Comparison of ENCODE assay signal across 8 cellular contexts in genomic region chr20:33490023-33490933, GRCh38. TPM values are rescaled to one million over a fixed set of nuclear protein-coding genes. Genes with fewer than 3 reads are reported as not detected.
DNase-seq lines count a peak whose midpoint lies in the region; ATAC-seq and TF ChIP-seq lines count a peak whose summit lies in the region.

TSS of gene CBFA2T2 (plus strand) at chr20:33490096. CDS start at chr20:33490268, 172 bp downstream.

- no peak for TF ChIP-seq RAD21 in Ishikawa (IDR thresholded peaks at IDR 0.05; ENCODE audit: low read depth)

- H3K36me3 ChIP-seq in adrenal gland (replicated peaks in 1 of 2) (no peaks in the 10 kb centered on the region), left ventricle myocardium inferior (no peaks in the 10 kb centered on the region)

- no peaks in the 10 kb centered on the region for H3K9me3 ChIP-seq in adrenal gland (replicated peaks in 1 of 3)
- H3K9me3 ChIP-seq in left ventricle myocardium inferior (replicated peaks) = no peaks in the 10 kb centered on the region

- peaks cover 16% of the 10 kb centered on the region in 2 donors for H3K4me1 ChIP-seq in adrenal gland (replicated peaks in 1 of 2)
- peaks cover 30% of the 10 kb centered on the region for H3K4me1 ChIP-seq in left ventricle myocardium inferior

- peak; percentile 22 for ATAC-seq in GM21737 (IDR thresholded peaks at IDR 0.05; ENCODE audit: unreplicated experiment)

- peak within 1 kb of the TSS; percentile 60 to 78 (median 74) for H3K4me3 ChIP-seq in adrenal gland
- peak within 1 kb of the TSS; percentile 88 for H3K4me3 ChIP-seq in left ventricle myocardium inferior

- 1 to 2% (median 1%) methylated on average over 18 to 104 of the region's 105 CpGs for WGBS in adrenal gland, 4 donors

- TF ChIP-seq CTCF in adrenal gland (IDR thresholded peaks at IDR 0.05) (no peak), left ventricle myocardium inferior (IDR thresholded peaks at IDR 0.05; ENCODE audit: borderline replicate concordance) (no peak)

- no peaks in the 10 kb centered on the region for H3K27me3 ChIP-seq in adrenal gland
- H3K27me3 ChIP-seq in left ventricle myocardium inferior (ENCODE audit: low read depth) = no peaks in the 10 kb centered on the region

- intact Hi-C loops in adrenal gland (cut with DNase I) (no loop called here), left ventricle myocardium inferior (cut with micrococcal nuclease) (no loop called here)

- H3K27ac ChIP-seq in adrenal gland (peak within 1 kb of the TSS; percentile 65 to 95 (median 85)), left ventricle myocardium inferior (replicated peaks) (peak within 1 kb of the TSS; percentile 97)

- peak in 1 of 2 donors; percentile 35 for TF ChIP-seq POLR2A in adrenal gland (IDR thresholded peaks at IDR 0.05)

- DNase-seq in NCI-H2081 (lab: John Stamatoyannopoulos, UW) (peak; percentile 51 to 68), NCI-H2081 treated with DMSO at 0.1 percent for 48 hours (lab: John Stamatoyannopoulos, UW) (no peak), adrenal gland (peak; percentile 59 to 74 (median 68)), left ventricle myocardium inferior (peak; percentile 68), putamen (ENCODE audit: low spot score) (peak; percentile 60), glomerular visceral epithelial cell (ENCODE audit: extremely low spot score) (no peak)

- no peak for TF ChIP-seq EP300 in Ishikawa (IDR thresholded peaks at IDR 0.05; ENCODE audit: borderline replicate concordance)

TF ChIP-seq in Ishikawa, 13 proteins besides CTCF, POLR2A, EP300 and RAD21:
- TF ChIP-seq USF1 (IDR thresholded peaks at IDR 0.05) (no peak), CEBPB (IDR thresholded peaks at IDR 0.05) (no peak), CREB1 (IDR thresholded peaks at IDR 0.05; ENCODE audit: low read depth) (no peak), YY1 (IDR thresholded peaks at IDR 0.05; ENCODE audit: low read depth) (0 out of 2 replicates have a peak, but pooled peaks have one; percentile 2), MAX (IDR thresholded peaks at IDR 0.05) (no peak; the same call in none of the 2 replicates), ZBTB7A (IDR thresholded peaks at IDR 0.05; ENCODE audit: low read depth) (0 out of 2 replicates have a peak, but pooled peaks have one; percentile 18), TAF1 (IDR thresholded peaks at IDR 0.05; ENCODE audit: low read depth) (peak; percentile 5; the same call in 1 of the 2 replicates)

RNA-seq across cellular contexts. Expression of gene CBFA2T2, which starts in this region (rescaled TPM):
- total RNA-seq in adrenal gland = 10 to 100 TPM in 5 of 8 donors, 1 to 10 TPM in 3; 8.3 to 16.7 (median 10.2) TPM
- 10 to 100 TPM in 1 of 3 donors, 1 to 10 TPM in 2; 5.3 to 10.3 (median 6.5) TPM for polyA plus RNA-seq in adrenal gland
- 10.7 TPM for total RNA-seq in left ventricle myocardium inferior

Comparison
In these comparisons a context has a peak if more than half of its experiments do, and no peak if none do; other contexts are left out.
1. DNase-seq: peak in NCI-H2081 (2 of 2), adrenal gland (7 of 7), left ventricle myocardium inferior (single experiment) and putamen (single experiment); none in NCI-H2081 treated with DMSO at 0.1 percent for 48 hours (single experiment) and glomerular visceral epithelial cell (single experiment).